In the genomic region with DNA sequence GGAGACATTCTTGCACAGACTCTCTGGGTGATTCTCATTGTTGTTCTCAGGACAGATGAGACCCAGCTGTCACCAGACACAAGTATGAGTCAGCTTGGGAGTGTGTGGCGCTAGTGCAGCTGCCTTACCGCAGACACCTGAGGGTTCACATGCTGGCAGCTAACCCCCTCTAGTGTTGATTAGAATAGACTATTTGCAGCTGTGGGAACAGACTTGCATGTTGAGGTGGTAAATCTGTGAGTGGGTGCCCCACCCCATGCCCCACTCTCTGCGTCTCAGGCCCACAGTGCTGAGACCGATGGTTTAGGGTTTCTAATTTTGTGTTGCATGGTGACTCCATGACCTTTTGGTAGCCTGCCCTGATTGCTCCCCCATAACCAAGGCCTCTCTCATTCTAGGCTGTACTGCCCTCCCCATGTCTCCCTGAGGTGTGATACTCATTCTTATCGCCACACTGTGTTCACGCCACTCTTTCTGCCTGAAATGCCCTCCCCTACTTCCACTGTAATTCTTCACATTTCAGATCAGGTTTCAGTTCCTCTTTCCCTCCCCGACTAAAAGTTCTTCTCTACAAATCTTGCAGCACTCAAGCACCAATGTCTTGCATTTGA, we compare ENCODE assay signal across 8 cellular contexts.
DNase-seq lines count a peak whose midpoint lies in the region; ATAC-seq and TF ChIP-seq lines count a peak whose summit lies in the region.

No MANE protein-coding gene starts in this region.

- no peaks in the 10 kb centered on the region for H3K9me3 ChIP-seq in Loucy (ENCODE audit: insufficient read depth, low read depth, low read length)

- no peaks in the 10 kb centered on the region for H3K79me2 ChIP-seq in Loucy (ENCODE audit: insufficient read depth, low read length)

- no peaks in the 10 kb centered on the region for H3K9me2 ChIP-seq in Loucy (replicated peaks; ENCODE audit: low read depth, low read length)

- H3K9ac ChIP-seq in Loucy (ENCODE audit: low read depth, low read length, poor library complexity, severe bottlenecking): no peak overlapping the region

- WGBS in lower leg skin, 2 donors: 40 to 56% methylated on average over 7 of the region's 7 CpGs

- peak; percentile 81 for ATAC-seq in SK-N-SH treated with all-trans-retinoic acid at 6 μM for 48 hours

- no peak overlapping the region for H3K4me3 Mint-ChIP-seq in HFFc6

- intact Hi-C loops in lower leg skin (cut with DNase I; ENCODE audit: low total_unique reads): no loop called here

- DNase-seq in stimulated activated CD4-positive, alpha-beta T cell treated with anti-CD3 and anti-CD28 coated beads, Interleukin-15, amount 100 ng/mL, for 24 hours: peak; percentile 5
- DNase-seq in stimulated activated CD4-positive, alpha-beta T cell treated with anti-CD3 and anti-CD28 coated beads, Interleukin-2, amount 100 ng/mL, for 48 hours: no peak
- DNase-seq in HFFc6 (peak; percentile 71), left kidney (ENCODE audit: low read depth, low spot score) (peak; percentile 93), lower leg skin (ENCODE audit: low spot score in 2 of 2) (no peak), NCI-H446 (lab: John Stamatoyannopoulos, UW) (no peak)

- H3K9me3 Mint-ChIP-seq in HFFc6: no peaks in the 10 kb centered on the region

- H2AFZ ChIP-seq in Loucy (ENCODE audit: low read length): no peak overlapping the region

- TF ChIP-seq CTCF in HFFc6 (IDR thresholded peaks at IDR 0.05) (peak; percentile 77), Loucy (conservative IDR thresholded peaks at IDR 0.05; ENCODE audit: low read length) (peak; percentile 64), lower leg skin (IDR thresholded peaks at IDR 0.05) (no peak)

- no peaks in the 10 kb centered on the region for H3K27me3 ChIP-seq in Loucy (ENCODE audit: insufficient read depth, low read length, poor library complexity, severe bottlenecking)

- no peak overlapping the region for H3K4me2 ChIP-seq in Loucy (ENCODE audit: low read depth, low read length, poor library complexity, severe bottlenecking)

- no peaks in the 10 kb centered on the region for H3K36me3 Mint-ChIP-seq in HFFc6 (ENCODE audit: low read depth)

- no peak overlapping the region for H3K27ac Mint-ChIP-seq in HFFc6

- H3F3A ChIP-seq in Loucy (ENCODE audit: low read depth): no peaks in the 10 kb centered on the region

- H3K4me1 ChIP-seq in Loucy (ENCODE audit: insufficient read depth, low read length, poor library complexity, severe bottlenecking): no peaks in the 10 kb centered on the region

- TF ChIP-seq POLR2A in lower leg skin (IDR thresholded peaks at IDR 0.05): no peak

- H4K20me1 ChIP-seq in Loucy (ENCODE audit: insufficient read depth, low read length, poor library complexity, severe bottlenecking): no peaks in the 10 kb centered on the region

- H3K27me3 Mint-ChIP-seq in HFFc6 (ENCODE audit: insufficient read depth): peaks cover 41% of the 10 kb centered on the region

- no peak overlapping the region for H3K4me3 ChIP-seq in Loucy (ENCODE audit: low read length, poor library complexity, severe bottlenecking)
- no peak overlapping the region for H3K4me3 ChIP-seq in lower leg skin (ENCODE audit: low read depth, poor library complexity, severe bottlenecking)

- H3K4me1 Mint-ChIP-seq in HFFc6 (ENCODE audit: low read depth): peaks cover 17% of the 10 kb centered on the region

- no peaks in the 10 kb centered on the region for H3K36me3 ChIP-seq in Loucy (ENCODE audit: insufficient read depth, low read length)

TF ChIP-seq in SK-N-SH treated with all-trans-retinoic acid at 6 μM for 48 hours, 23 proteins besides CTCF, POLR2A, EP300 and RAD21:
- no peak for TF ChIP-seq ZNF565 (CRISPR knock-in tag; conservative IDR thresholded peaks at IDR 0.05; ENCODE audit: low read depth)
- TF ChIP-seq BACH2 (CRISPR knock-in tag; IDR thresholded peaks at IDR 0.05; ENCODE audit: borderline replicate concordance): no peak
- no peak for TF ChIP-seq TOX (CRISPR knock-in tag; IDR thresholded peaks at IDR 0.05; ENCODE audit: borderline replicate concordance)
- TF ChIP-seq ZFP3 (CRISPR knock-in tag; IDR thresholded peaks at IDR 0.05): no peak
- TF ChIP-seq CSDC2 (CRISPR knock-in tag; IDR thresholded peaks at IDR 0.05): no peak
- no peak for TF ChIP-seq ZNF8 (CRISPR knock-in tag; IDR thresholded peaks at IDR 0.05)
- TF ChIP-seq ZC3H10 (CRISPR knock-in tag; IDR thresholded peaks at IDR 0.05): no peak
- no peak for TF ChIP-seq ZNF70 (CRISPR knock-in tag; IDR thresholded peaks at IDR 0.05)
- no peak for TF ChIP-seq PPARA (CRISPR knock-in tag; IDR thresholded peaks at IDR 0.05; ENCODE audit: borderline replicate concordance)
- TF ChIP-seq ARNTL (CRISPR knock-in tag; IDR thresholded peaks at IDR 0.05; ENCODE audit: borderline replicate concordance, low read depth): no peak
- no peak for TF ChIP-seq ESRRG (CRISPR knock-in tag; IDR thresholded peaks at IDR 0.05)
- TF ChIP-seq, protein P1, sequence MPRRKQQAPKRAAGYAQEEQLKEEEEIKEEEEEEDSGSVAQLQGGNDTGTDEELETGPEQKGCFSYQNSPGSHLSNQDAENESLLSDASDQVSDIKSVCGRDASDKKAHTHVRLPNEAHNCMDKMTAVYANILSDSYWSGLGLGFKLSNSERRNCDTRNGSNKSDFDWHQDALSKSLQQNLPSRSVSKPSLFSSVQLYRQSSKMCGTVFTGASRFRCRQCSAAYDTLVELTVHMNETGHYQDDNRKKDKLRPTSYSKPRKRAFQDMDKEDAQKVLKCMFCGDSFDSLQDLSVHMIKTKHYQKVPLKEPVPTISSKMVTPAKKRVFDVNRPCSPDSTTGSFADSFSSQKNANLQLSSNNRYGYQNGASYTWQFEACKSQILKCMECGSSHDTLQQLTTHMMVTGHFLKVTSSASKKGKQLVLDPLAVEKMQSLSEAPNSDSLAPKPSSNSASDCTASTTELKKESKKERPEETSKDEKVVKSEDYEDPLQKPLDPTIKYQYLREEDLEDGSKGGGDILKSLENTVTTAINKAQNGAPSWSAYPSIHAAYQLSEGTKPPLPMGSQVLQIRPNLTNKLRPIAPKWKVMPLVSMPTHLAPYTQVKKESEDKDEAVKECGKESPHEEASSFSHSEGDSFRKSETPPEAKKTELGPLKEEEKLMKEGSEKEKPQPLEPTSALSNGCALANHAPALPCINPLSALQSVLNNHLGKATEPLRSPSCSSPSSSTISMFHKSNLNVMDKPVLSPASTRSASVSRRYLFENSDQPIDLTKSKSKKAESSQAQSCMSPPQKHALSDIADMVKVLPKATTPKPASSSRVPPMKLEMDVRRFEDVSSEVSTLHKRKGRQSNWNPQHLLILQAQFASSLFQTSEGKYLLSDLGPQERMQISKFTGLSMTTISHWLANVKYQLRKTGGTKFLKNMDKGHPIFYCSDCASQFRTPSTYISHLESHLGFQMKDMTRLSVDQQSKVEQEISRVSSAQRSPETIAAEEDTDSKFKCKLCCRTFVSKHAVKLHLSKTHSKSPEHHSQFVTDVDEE (CRISPR knock-in tag; IDR thresholded peaks at IDR 0.05): no peak
- no peak for TF ChIP-seq ISL1 (CRISPR knock-in tag; IDR thresholded peaks at IDR 0.05)

Comparison
In these comparisons a context has a peak if more than half of its experiments do, and no peak if none do; other contexts are left out.
1. DNase-seq: peak in stimulated activated CD4-positive, alpha-beta T cell treated with anti-CD3 and anti-CD28 coated beads, Interleukin-15, amount 100 ng/mL, for 24 hours (single experiment), HFFc6 (single experiment) and left kidney (single experiment); none in stimulated activated CD4-positive, alpha-beta T cell treated with anti-CD3 and anti-CD28 coated beads, Interleukin-2, amount 100 ng/mL, for 48 hours (0 of 2), lower leg skin (0 of 2) and NCI-H446 (0 of 2).
2. CTCF ChIP-seq: peak in HFFc6 (single experiment) and Loucy (single experiment); none in lower leg skin (0 of 3).